In genomic region chr1:232452137-232452536, GRCh38 we compare ENCODE assay signal across 18 cellular contexts.
"Had no signal": no experiment of that assay in that cellular context is flagged by ENCODE, and none has a peak within 500 bp of the region (broad histone marks: within the 10 kb centered on the region; RNA-seq: fewer than 3 reads in every experiment).

No MANE protein-coding gene starts in this region.

- H3K36me3 ChIP-seq: gastroesophageal sphincter, ovary had no signal

- H3K27me3 ChIP-seq: gastroesophageal sphincter, ovary had no signal

- H3K9me3 ChIP-seq: gastroesophageal sphincter, mucosa of descending colon, ovary had no signal

- DNase-seq: activated CD4-positive, alpha-beta memory T cell treated with anti-CD3 and anti-CD28 coated beads for 36 hours; activated naive CD4-positive, alpha-beta T cell treated with Interleukin-2 at 50 U/mL for 16 hours; activated T-cell treated with anti-CD3 and anti-CD28 coated beads, Interleukin-2, amount 50 U/mL, for 1 hour; anterior cingulate cortex; central memory CD4-positive, alpha-beta T cell; immature natural killer cell; kidney glomerular epithelial cell; mesenchymal stem cell; mucosa of descending colon; naive B cell; ovary; stimulated activated CD4-positive, alpha-beta T cell treated with anti-CD3 and anti-CD28 coated beads, Interleukin-4, amount 100 ng/mL, for 24 hours had no signal

- H3K4me1 Mint-ChIP-seq: naive B cell; stimulated activated memory B cell treated with anti-CD40 and anti-IgM and Interleukin-4, amounts not matched to agents 10 μg/mL and 1 μg/mL and 100 μg/mL, for 72 hours had no signal

- H3K4me3 Mint-ChIP-seq: activated CD4-positive, alpha-beta memory T cell treated with anti-CD3 and anti-CD28 coated beads for 36 hours; brain; immature natural killer cell; naive B cell; stimulated activated memory B cell treated with anti-CD40 and anti-IgM and Interleukin-4, amounts not matched to agents 10 μg/mL and 1 μg/mL and 100 μg/mL, for 72 hours had no signal

- H3K27ac ChIP-seq: gastroesophageal sphincter, ovary had no signal

- H3K4me3 ChIP-seq: gastroesophageal sphincter, mucosa of descending colon, ovary, smooth muscle cell had no signal

- H3K27me3 Mint-ChIP-seq: activated CD4-positive, alpha-beta memory T cell treated with anti-CD3 and anti-CD28 coated beads for 36 hours; brain; naive B cell; stimulated activated memory B cell treated with anti-CD40 and anti-IgM and Interleukin-4, amounts not matched to agents 10 μg/mL and 1 μg/mL and 100 μg/mL, for 72 hours had no signal

- H3K36me3 Mint-ChIP-seq: immature natural killer cell; naive B cell; stimulated activated memory B cell treated with anti-CD40 and anti-IgM and Interleukin-4, amounts not matched to agents 10 μg/mL and 1 μg/mL and 100 μg/mL, for 72 hours had no signal

- H3K9me3 Mint-ChIP-seq: activated CD4-positive, alpha-beta memory T cell treated with anti-CD3 and anti-CD28 coated beads for 36 hours; activated T-helper 2 cell treated with anti-CD3 and anti-CD28 coated beads, Interferon-gamma antibody, Interleukin-2, Interleukin-4, amounts not matched to agents 10 μg/mL and 5 μg/mL and 100 μg/mL, durations not matched to agents 14 hours and 24 hours and 36 hours; brain; immature natural killer cell; stimulated activated memory B cell treated with anti-CD40 and anti-IgM and Interleukin-4, amounts not matched to agents 10 μg/mL and 1 μg/mL and 100 μg/mL, for 72 hours had no signal

- ATAC-seq: gastroesophageal sphincter; mucosa of descending colon; sciatic nerve; stimulated activated memory B cell treated with anti-CD40 and anti-IgM and Interleukin-4, amounts not matched to agents 10 μg/mL and 1 μg/mL and 100 μg/mL, for 72 hours had no signal

- H3K27ac Mint-ChIP-seq: activated CD4-positive, alpha-beta memory T cell treated with anti-CD3 and anti-CD28 coated beads for 36 hours; activated T-helper 2 cell treated with anti-CD3 and anti-CD28 coated beads, Interferon-gamma antibody, Interleukin-2, Interleukin-4, amounts not matched to agents 10 μg/mL and 5 μg/mL and 100 μg/mL, durations not matched to agents 14 hours and 24 hours and 36 hours; naive B cell; stimulated activated memory B cell treated with anti-CD40 and anti-IgM and Interleukin-4, amounts not matched to agents 10 μg/mL and 1 μg/mL and 100 μg/mL, for 72 hours had no signal
